Comparison of ENCODE assay signal across 25 cellular contexts in the genomic region with DNA sequence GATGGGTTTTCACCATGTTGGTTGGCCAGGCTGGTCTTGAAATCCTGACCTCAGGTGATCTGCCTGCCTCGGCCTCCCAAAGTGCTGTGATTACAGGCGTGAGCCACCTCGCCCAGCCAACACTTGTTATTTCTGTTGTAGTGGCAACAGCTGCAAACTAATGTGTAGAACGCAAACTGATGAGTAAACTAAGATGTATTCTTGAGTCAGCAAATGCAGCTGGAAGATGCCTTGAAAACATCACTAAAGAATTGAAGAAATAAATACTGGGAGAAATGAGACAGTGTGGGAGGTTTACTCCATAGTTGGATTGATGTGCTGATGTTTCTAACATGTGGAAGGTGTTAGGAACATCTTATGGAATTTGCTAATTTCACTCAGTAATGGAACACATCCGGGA.
"Had no signal": no experiment of that assay in that cellular context is flagged by ENCODE, and none has a peak within 500 bp of the region (broad histone marks: within the 10 kb centered on the region; RNA-seq: fewer than 3 reads in every experiment).

No MANE protein-coding gene starts in this region.

- ATAC-seq: gastrocnemius medialis; left cardiac atrium; left ventricle myocardium superior; naive thymus-derived CD4-positive, alpha-beta T cell; stimulated activated naive B cell treated with anti-CD40 and anti-IgM and Interleukin-4, amounts not matched to agents 10 μg/mL and 1 μg/mL and 100 μg/mL, for 72 hours had no signal

- H3K27me3 ChIP-seq: gastrocnemius medialis, ovary, sigmoid colon, stomach, suprapubic skin, tibial artery had no signal

- H3K9me3 ChIP-seq: gastrocnemius medialis, ovary, prostate gland, sigmoid colon, stomach, suprapubic skin, tibial artery had no signal

- H3K4me1 ChIP-seq: gastrocnemius medialis, prostate gland, stomach had no signal

- H3K4me3 ChIP-seq: gastrocnemius medialis, ovary, prostate gland, sigmoid colon, smooth muscle cell, stomach, suprapubic skin, tibial artery had no signal

- DNase-seq: activated CD4-positive, alpha-beta T cell treated with anti-CD3 and anti-CD28 coated beads for 48 hours; activated CD4-positive, alpha-beta T cell treated with anti-CD3 and anti-CD28 coated beads, Interleukin-2, amount 50 U/mL, for 48 hours; activated CD8-positive, alpha-beta memory T cell treated with anti-CD3 and anti-CD28 coated beads, Interleukin-2, amount 50 U/mL, for 4 hours; activated effector memory CD4-positive, alpha-beta T cell treated with anti-CD3 and anti-CD28 coated beads, Interleukin-2, amount 50 U/mL, for 16 hours; activated naive CD4-positive, alpha-beta T cell treated with anti-CD3 and anti-CD28 coated beads, Interleukin-2, amount 10 ng/mL, durations not matched to agents 7 days and 5 days; activated naive CD8-positive, alpha-beta T cell treated with anti-CD3 and anti-CD28 coated beads, Interleukin-2, amount 10 ng/mL, durations not matched to agents 7 days and 5 days; activated T-cell treated with anti-CD3 and anti-CD28 coated beads, Interleukin-2, amount 50 U/mL, for 1 hour; amygdala; central memory CD4-positive, alpha-beta T cell; gastrocnemius medialis; hippocampal formation; left cardiac atrium; left ventricle myocardium superior; mammary epithelial cell; naive thymus-derived CD4-positive, alpha-beta T cell; ovary; sigmoid colon; stimulated activated CD4-positive, alpha-beta T cell treated with anti-CD3 and anti-CD28 coated beads, Interleukin-1b, Interleukin-23, amount 100 ng/mL, for 48 hours; stimulated activated naive B cell treated with anti-CD40 and anti-IgM and Interleukin-4, amounts not matched to agents 10 μg/mL and 1 μg/mL and 100 μg/mL, for 72 hours; stomach; tibial artery had no signal

- H3K27ac ChIP-seq: gastrocnemius medialis, ovary, prostate gland, sigmoid colon, stomach, suprapubic skin, tibial artery, VCaP had no signal

- H3K4me2 ChIP-seq: smooth muscle cell had no signal

- H3K36me3 ChIP-seq: gastrocnemius medialis, ovary, prostate gland, sigmoid colon, stomach, suprapubic skin, tibial artery had no signal
